Comparison of ENCODE assay signal across 20 cellular contexts in genomic region chr9:136978865-136979544, GRCh38. TPM values are rescaled to one million over a fixed set of nuclear protein-coding genes. Genes with fewer than 3 reads are reported as not detected.
A peak's percentile ranks its signal among the peaks of the same experiment; 100 is the strongest.
DNase-seq lines count a peak whose midpoint lies in the region; ATAC-seq and TF ChIP-seq lines count a peak whose summit lies in the region.
"Had no signal": no experiment of that assay in that cellular context is flagged by ENCODE, and none has a peak within 500 bp of the region (broad histone marks: within the 10 kb centered on the region; RNA-seq: fewer than 3 reads in every experiment).

No MANE protein-coding gene starts in this region.

- H3K27me3 ChIP-seq in right atrium auricular region (no peaks in the 10 kb centered on the region), NT2/D1 (ENCODE audit: insufficient read depth, insufficient read length) (peaks cover 12% of the 10 kb centered on the region)

- H3K4me1 Mint-ChIP-seq in progenitor cell of endocrine pancreas (ENCODE audit: low read depth) = no peaks in the 10 kb centered on the region

- H3K36me3 ChIP-seq in right atrium auricular region (no peaks in the 10 kb centered on the region), NT2/D1 (ENCODE audit: insufficient read depth, insufficient read length, low read length) (no peaks in the 10 kb centered on the region)
- H3K36me3 ChIP-seq: HAP-1 had no signal

- no peak overlapping the region for H3K27ac Mint-ChIP-seq in progenitor cell of endocrine pancreas
- H3K27ac Mint-ChIP-seq: mesothelial cell of epicardium had no signal

- H3K4me3 Mint-ChIP-seq in progenitor cell of endocrine pancreas (ENCODE audit: low read depth) = no peak overlapping the region
- H3K4me3 Mint-ChIP-seq: mesothelial cell of epicardium had no signal

- H3K9me3 ChIP-seq in right atrium auricular region (no peaks in the 10 kb centered on the region), NT2/D1 (ENCODE audit: insufficient read depth, low read length) (no peaks in the 10 kb centered on the region)
- H3K9me3 ChIP-seq: HAP-1 had no signal

- H3K9me3 Mint-ChIP-seq in progenitor cell of endocrine pancreas (ENCODE audit: low read depth) = no peaks in the 10 kb centered on the region
- H3K9me3 Mint-ChIP-seq: mesothelial cell of epicardium; naive thymus-derived CD4-positive, alpha-beta T cell had no signal

- H3K9ac ChIP-seq in NT2/D1 (ENCODE audit: insufficient read length, low read depth) = no peak overlapping the region

- ATAC-seq in left ventricle myocardium superior = no peak
- ATAC-seq in HG02759 (IDR thresholded peaks at IDR 0.05; ENCODE audit: unreplicated experiment) = no peak

- intact Hi-C loops in left ventricle myocardium superior (cut with micrococcal nuclease) = no loop called here

- peaks cover 24% of the 10 kb centered on the region for H3K27me3 Mint-ChIP-seq in progenitor cell of endocrine pancreas

- peak overlapping the region in 1 of 2 donors; percentile 77 for H3K27ac ChIP-seq in right atrium auricular region

- H3K4me1 ChIP-seq in right atrium auricular region (peaks cover 0 to 95% of the 10 kb centered on the region in 2 donors), NT2/D1 (ENCODE audit: insufficient read depth, insufficient read length) (peaks cover 47% of the 10 kb centered on the region)
- H3K4me1 ChIP-seq: HAP-1 had no signal

- no peak overlapping the region for H3K4me3 ChIP-seq in right atrium auricular region
- peak overlapping the region; percentile 24 for H3K4me3 ChIP-seq in NT2/D1 (ENCODE audit: insufficient read length, low read depth)
- H3K4me3 ChIP-seq: GM12878, HAP-1 had no signal

- TF ChIP-seq CTCF in right atrium auricular region (IDR thresholded peaks at IDR 0.05) (no peak), progenitor cell of endocrine pancreas (IDR thresholded peaks at IDR 0.05; ENCODE audit: unreplicated experiment) (no peak)

- no peaks in the 10 kb centered on the region for H3K36me3 Mint-ChIP-seq in progenitor cell of endocrine pancreas (ENCODE audit: insufficient read depth)
- H3K36me3 Mint-ChIP-seq: mesothelial cell of epicardium had no signal

- peak; percentile 35 for DNase-seq in left ventricle myocardium superior
- no peak for DNase-seq in right atrium auricular region (ENCODE audit: low spot score)
- DNase-seq in NT2/D1 (ENCODE audit: low read depth, low spot score) = no peak
- DNase-seq in globus pallidus (ENCODE audit: low spot score) = peak; percentile 54
- no peak for DNase-seq in activated gamma-delta T cell (lab: John Stamatoyannopoulos, UW)
- no peak for DNase-seq in central memory CD4-positive, alpha-beta T cell
- no peak for DNase-seq in progenitor cell of endocrine pancreas (ENCODE audit: low spot score, unreplicated experiment)
- DNase-seq: DMS79 treated with DMSO at 0.1 percent for 48 hours, KG1, SIG-M5 had no signal

RNA-seq across cellular contexts. Expression of gene PTGDS, which starts 1.7 kb away (rescaled TPM):
- total RNA-seq in left ventricle myocardium superior = 5,424 TPM
- total RNA-seq in right atrium auricular region = 1,000 to 10,000 TPM; 1,799 to 2,426 TPM
- total RNA-seq in progenitor cell of endocrine pancreas = not detected in 2 replicates
- total RNA-seq: activated CD8-positive, alpha-beta memory T cell treated with anti-CD3 and anti-CD28 coated beads for 36 hours; GM12878 had no signal

RNA-seq across cellular contexts. Expression of gene LCNL1, which starts 3.8 kb away (rescaled TPM):
- total RNA-seq in left ventricle myocardium superior = 18.3 TPM
- 1 to 10 TPM in 1 of 2 donors, under 1 TPM in 1; 0.24 to 1.1 TPM for total RNA-seq in right atrium auricular region
- total RNA-seq in progenitor cell of endocrine pancreas = not detected in 2 replicates
- total RNA-seq: bronchial epithelial cell; GM12878; T-helper 1 cell treated with Interleukin-12 subunit alpha and Interleukin-12 subunit beta and Interleukin-4 antibody, amounts not matched to agents 30 ng/mL and 1 ng/mL, for 36 hours had no signal

RNA-seq across cellular contexts. Expression of gene PAXX, which starts 13.2 kb away (rescaled TPM):
- 23.9 TPM for total RNA-seq in left ventricle myocardium superior
- total RNA-seq in right atrium auricular region = 10 to 100 TPM; 27.4 to 37.5 TPM
- 54.9 and 57.1 TPM in 2 replicates for total RNA-seq in progenitor cell of endocrine pancreas

RNA-seq across cellular contexts. Expression of gene CLIC3, which starts 17.4 kb away (rescaled TPM):
- total RNA-seq in left ventricle myocardium superior = 1.7 TPM
- 10 to 100 TPM in 1 of 2 donors, 1 to 10 TPM in 1; 6.5 to 11.8 TPM for total RNA-seq in right atrium auricular region
- total RNA-seq in progenitor cell of endocrine pancreas = 0.64 TPM in 1 of 2 replicates, not detected in the other
- total RNA-seq: activated CD8-positive, alpha-beta memory T cell treated with anti-CD3 and anti-CD28 coated beads for 36 hours; GM12878 had no signal

RNA-seq across cellular contexts. Expression of gene LCN12, which starts 26.9 kb away (rescaled TPM):
- total RNA-seq in left ventricle myocardium superior (3.6 TPM), right atrium auricular region (10 to 100 TPM; 10.8 to 11.3 TPM), progenitor cell of endocrine pancreas (14.7 and 16.2 TPM in 2 replicates)
- total RNA-seq: bronchial epithelial cell, occipital lobe, smooth muscle cell had no signal

Comparison
In these comparisons a context has a peak if more than half of its experiments do, and no peak if none do; other contexts are left out.
1. DNase-seq: peak in left ventricle myocardium superior (single experiment) and globus pallidus (single experiment); none in right atrium auricular region (single experiment), NT2/D1 (single experiment), activated gamma-delta T cell (single experiment), central memory CD4-positive, alpha-beta T cell (single experiment) and progenitor cell of endocrine pancreas (single experiment).
2. RNA of gene PTGDS, which starts 1.7 kb away (total RNA-seq): 5,424 TPM in left ventricle myocardium superior (single experiment) and 1,799 to 2,426 TPM in right atrium auricular region; not detected in progenitor cell of endocrine pancreas; every median in the first group is over 1,000 times any median in the second.